ENCODE assay signal across 1 cellular context in the genomic region with DNA sequence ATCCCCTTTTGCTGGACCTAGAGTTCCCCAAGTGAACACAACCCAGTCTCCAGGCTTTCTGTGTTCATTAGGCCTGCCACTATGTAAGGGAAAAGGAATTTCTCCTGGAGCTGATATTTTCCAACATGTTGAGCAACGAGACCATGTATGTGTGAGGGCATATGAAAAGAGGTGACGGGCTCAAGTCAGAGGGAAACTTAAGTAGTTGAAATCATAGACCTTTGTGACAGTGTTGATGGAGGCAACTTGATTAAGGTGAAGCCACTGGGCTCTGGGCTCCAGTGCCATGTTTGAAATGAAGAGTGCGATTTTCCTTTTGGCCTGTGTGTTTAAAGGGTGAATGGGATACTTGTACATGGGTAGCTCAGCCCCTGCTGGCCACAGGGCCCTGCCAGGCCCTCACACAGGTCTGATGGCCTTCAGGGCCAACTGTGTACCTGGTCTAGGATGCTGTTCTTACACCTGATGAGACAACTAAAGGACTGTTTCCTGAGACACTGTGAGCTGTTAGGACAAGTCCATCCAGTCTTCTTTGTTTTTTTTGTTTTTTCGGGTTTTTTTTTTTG.
A peak's percentile ranks its signal among the peaks of the same experiment; 100 is the strongest.
TF ChIP-seq lines count a peak whose summit lies in the region.

No MANE protein-coding gene starts in this region.

TF ChIP-seq in HepG2, 621 proteins besides CTCF, POLR2A, EP300 and RAD21 (continued from another document):
- TF ChIP-seq, protein P1, sequence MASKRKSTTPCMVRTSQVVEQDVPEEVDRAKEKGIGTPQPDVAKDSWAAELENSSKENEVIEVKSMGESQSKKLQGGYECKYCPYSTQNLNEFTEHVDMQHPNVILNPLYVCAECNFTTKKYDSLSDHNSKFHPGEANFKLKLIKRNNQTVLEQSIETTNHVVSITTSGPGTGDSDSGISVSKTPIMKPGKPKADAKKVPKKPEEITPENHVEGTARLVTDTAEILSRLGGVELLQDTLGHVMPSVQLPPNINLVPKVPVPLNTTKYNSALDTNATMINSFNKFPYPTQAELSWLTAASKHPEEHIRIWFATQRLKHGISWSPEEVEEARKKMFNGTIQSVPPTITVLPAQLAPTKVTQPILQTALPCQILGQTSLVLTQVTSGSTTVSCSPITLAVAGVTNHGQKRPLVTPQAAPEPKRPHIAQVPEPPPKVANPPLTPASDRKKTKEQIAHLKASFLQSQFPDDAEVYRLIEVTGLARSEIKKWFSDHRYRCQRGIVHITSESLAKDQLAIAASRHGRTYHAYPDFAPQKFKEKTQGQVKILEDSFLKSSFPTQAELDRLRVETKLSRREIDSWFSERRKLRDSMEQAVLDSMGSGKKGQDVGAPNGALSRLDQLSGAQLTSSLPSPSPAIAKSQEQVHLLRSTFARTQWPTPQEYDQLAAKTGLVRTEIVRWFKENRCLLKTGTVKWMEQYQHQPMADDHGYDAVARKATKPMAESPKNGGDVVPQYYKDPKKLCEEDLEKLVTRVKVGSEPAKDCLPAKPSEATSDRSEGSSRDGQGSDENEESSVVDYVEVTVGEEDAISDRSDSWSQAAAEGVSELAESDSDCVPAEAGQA (IDR thresholded peaks at IDR 0.05; ENCODE audit: low read depth): no peak
- TF ChIP-seq, protein P1 (CRISPR knock-in tag; IDR thresholded peaks at IDR 0.05; ENCODE audit: borderline replicate concordance): no peak
- no peak for TF ChIP-seq HNRNPL (IDR thresholded peaks at IDR 0.05; ENCODE audit: low read depth, low read length)
- no peak for TF ChIP-seq SMAD3 (CRISPR knock-in tag; IDR thresholded peaks at IDR 0.05)
- TF ChIP-seq ZNF777 (CRISPR knock-in tag; IDR thresholded peaks at IDR 0.05): no peak
- TF ChIP-seq ZNF367 (CRISPR knock-in tag; IDR thresholded peaks at IDR 0.05; ENCODE audit: borderline replicate concordance): no peak
- TF ChIP-seq KDM4B (CRISPR knock-in tag; IDR thresholded peaks at IDR 0.05): no peak
- TF ChIP-seq SAP130 (CRISPR knock-in tag; IDR thresholded peaks at IDR 0.05; ENCODE audit: low read depth): peak; percentile 2; the same call in 1 of the 2 replicates
- TF ChIP-seq CREM (IDR thresholded peaks at IDR 0.05): no peak
- TF ChIP-seq CREM (CRISPR knock-in tag; IDR thresholded peaks at IDR 0.05): no peak
- TF ChIP-seq ZNF564 (CRISPR knock-in tag; IDR thresholded peaks at IDR 0.05): no peak
- no peak for TF ChIP-seq RBM39 (IDR thresholded peaks at IDR 0.05; ENCODE audit: low read depth, low read length, poor library complexity, severe bottlenecking)
- TF ChIP-seq SMARCE1 (IDR thresholded peaks at IDR 0.05; ENCODE audit: borderline replicate concordance): no peak
- TF ChIP-seq AGO2 (optimal IDR thresholded peaks at IDR 0.05; ENCODE audit: low read depth, low read length): no peak
- no peak for TF ChIP-seq ZNF605 (CRISPR knock-in tag; IDR thresholded peaks at IDR 0.05)
- no peak for TF ChIP-seq JARID2 (CRISPR knock-in tag; IDR thresholded peaks at IDR 0.05; ENCODE audit: insufficient replicate concordance)
- TF ChIP-seq KDM2A (CRISPR knock-in tag; IDR thresholded peaks at IDR 0.05; ENCODE audit: borderline replicate concordance, low read depth): no peak
- TF ChIP-seq GTF2F1 (IDR thresholded peaks at IDR 0.05; ENCODE audit: low read length): no peak
